In the genomic region with DNA sequence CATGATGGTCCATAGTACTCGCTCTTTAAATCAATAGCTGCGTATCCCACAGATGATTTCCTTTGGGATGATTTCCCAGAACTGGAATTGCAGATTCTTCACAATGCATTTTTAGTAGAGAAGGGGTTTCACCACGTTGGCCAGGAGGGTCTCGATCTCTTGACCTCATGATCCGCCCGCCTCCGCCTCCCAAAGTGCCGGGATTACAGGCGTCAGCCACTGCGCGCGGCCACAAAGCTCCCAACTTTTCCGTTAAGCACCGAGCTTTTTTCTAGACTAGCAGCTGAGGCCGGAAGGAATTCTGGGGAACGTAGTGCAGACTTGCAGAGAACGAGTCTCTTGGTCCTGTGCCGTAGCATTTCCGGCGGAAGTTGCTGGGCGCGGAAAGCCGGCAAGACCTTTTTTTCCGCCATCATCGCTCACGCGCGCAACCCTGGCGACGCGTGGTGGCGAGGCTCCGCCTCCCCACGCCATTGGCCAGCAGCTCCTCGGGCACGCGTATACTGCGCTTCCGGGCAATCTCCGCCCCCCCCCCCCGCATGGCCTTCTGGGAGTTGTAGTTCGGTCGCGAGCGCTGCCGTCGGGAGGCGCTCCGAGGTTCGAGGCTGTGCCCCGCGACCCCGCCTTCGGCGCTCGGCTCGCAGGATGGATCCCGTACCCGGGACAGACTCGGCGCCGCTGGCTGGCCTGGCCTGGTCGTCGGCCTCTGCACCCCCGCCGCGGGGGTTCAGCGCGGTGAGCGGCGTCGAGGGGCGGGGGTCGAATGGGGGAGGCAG, we compare ENCODE assay signal across 1 cellular context.
TF ChIP-seq lines count a peak whose summit lies in the region.

A gene (plus strand): TSS at position 557 of the 776 bp plus-strand sequence. CDS start 89 bp downstream, at position 646.

TF ChIP-seq in HepG2, 621 proteins besides CTCF, POLR2A, EP300 and RAD21 (continued from another document and continues in another):
- TF ChIP-seq, protein P1, sequence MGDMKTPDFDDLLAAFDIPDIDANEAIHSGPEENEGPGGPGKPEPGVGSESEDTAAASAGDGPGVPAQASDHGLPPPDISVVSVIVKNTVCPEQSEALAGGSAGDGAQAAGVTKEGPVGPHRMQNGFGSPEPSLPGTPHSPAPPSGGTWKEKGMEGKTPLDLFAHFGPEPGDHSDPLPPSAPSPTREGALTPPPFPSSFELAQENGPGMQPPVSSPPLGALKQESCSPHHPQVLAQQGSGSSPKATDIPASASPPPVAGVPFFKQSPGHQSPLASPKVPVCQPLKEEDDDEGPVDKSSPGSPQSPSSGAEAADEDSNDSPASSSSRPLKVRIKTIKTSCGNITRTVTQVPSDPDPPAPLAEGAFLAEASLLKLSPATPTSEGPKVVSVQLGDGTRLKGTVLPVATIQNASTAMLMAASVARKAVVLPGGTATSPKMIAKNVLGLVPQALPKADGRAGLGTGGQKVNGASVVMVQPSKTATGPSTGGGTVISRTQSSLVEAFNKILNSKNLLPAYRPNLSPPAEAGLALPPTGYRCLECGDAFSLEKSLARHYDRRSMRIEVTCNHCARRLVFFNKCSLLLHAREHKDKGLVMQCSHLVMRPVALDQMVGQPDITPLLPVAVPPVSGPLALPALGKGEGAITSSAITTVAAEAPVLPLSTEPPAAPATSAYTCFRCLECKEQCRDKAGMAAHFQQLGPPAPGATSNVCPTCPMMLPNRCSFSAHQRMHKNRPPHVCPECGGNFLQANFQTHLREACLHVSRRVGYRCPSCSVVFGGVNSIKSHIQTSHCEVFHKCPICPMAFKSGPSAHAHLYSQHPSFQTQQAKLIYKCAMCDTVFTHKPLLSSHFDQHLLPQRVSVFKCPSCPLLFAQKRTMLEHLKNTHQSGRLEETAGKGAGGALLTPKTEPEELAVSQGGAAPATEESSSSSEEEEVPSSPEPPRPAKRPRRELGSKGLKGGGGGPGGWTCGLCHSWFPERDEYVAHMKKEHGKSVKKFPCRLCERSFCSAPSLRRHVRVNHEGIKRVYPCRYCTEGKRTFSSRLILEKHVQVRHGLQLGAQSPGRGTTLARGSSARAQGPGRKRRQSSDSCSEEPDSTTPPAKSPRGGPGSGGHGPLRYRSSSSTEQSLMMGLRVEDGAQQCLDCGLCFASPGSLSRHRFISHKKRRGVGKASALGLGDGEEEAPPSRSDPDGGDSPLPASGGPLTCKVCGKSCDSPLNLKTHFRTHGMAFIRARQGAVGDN (CRISPR knock-in tag; IDR thresholded peaks at IDR 0.05), result peak; percentile 81
- TF ChIP-seq ZSCAN12 (CRISPR knock-in tag; IDR thresholded peaks at IDR 0.05) (no peak), JUND (CRISPR knock-in tag; IDR thresholded peaks at IDR 0.05) (no peak), ZNF451 (CRISPR knock-in tag; IDR thresholded peaks at IDR 0.05) (0 out of 2 replicates have a peak, but pooled peaks have one; percentile 22), CCAR2 (optimal IDR thresholded peaks at IDR 0.05; ENCODE audit: low read depth, low read length) (no peak), YEATS2 (CRISPR knock-in tag; IDR thresholded peaks at IDR 0.05; ENCODE audit: borderline replicate concordance) (peak; percentile 86; the same call in 1 of the 2 replicates), PTBP1 (IDR thresholded peaks at IDR 0.05; ENCODE audit: low read depth, low read length, poor library complexity, severe bottlenecking) (no peak), NCOA2 (CRISPR knock-in tag; IDR thresholded peaks at IDR 0.05) (no peak), ZNF143 (CRISPR knock-in tag; IDR thresholded peaks at IDR 0.05) (peak; percentile 96), TCF7 (IDR thresholded peaks at IDR 0.05; ENCODE audit: low read depth) (no peak), RCOR2 (CRISPR knock-in tag; IDR thresholded peaks at IDR 0.05) (peak; percentile 28; the same call in 1 of the 2 replicates), PRMT3 (CRISPR knock-in tag; IDR thresholded peaks at IDR 0.05; ENCODE audit: borderline replicate concordance, low read depth) (no peak), ZNF367 (CRISPR knock-in tag; IDR thresholded peaks at IDR 0.05; ENCODE audit: borderline replicate concordance) (peak; percentile 69; the same call in 1 of the 2 replicates), ARNT (IDR thresholded peaks at IDR 0.05) (no peak), MXD4 (CRISPR knock-in tag; IDR thresholded peaks at IDR 0.05) (0 out of 2 replicates have a peak, but pooled peaks have one; percentile 25), ERF (CRISPR knock-in tag; IDR thresholded peaks at IDR 0.05) (peak; percentile 85), ZNF501 (CRISPR knock-in tag; IDR thresholded peaks at IDR 0.05) (peak; percentile 79), CBFB (CRISPR knock-in tag; IDR thresholded peaks at IDR 0.05) (no peak), HES4 (CRISPR knock-in tag; IDR thresholded peaks at IDR 0.05; ENCODE audit: borderline replicate concordance) (no peak), SOX13 (IDR thresholded peaks at IDR 0.05) (no peak), SOX13 (CRISPR knock-in tag; conservative IDR thresholded peaks at IDR 0.05 in 1 of 2, IDR thresholded peaks at IDR 0.05 in 1 of 2) (no peak), ZNF282 (IDR thresholded peaks at IDR 0.05; ENCODE audit: partially characterized antibody) (no peak), SIN3A (IDR thresholded peaks at IDR 0.05; ENCODE audit: borderline replicate concordance, low read depth, low read length) (no peak), CC2D1A (CRISPR knock-in tag; IDR thresholded peaks at IDR 0.05) (no peak), MIER3 (CRISPR knock-in tag; IDR thresholded peaks at IDR 0.05; ENCODE audit: borderline replicate concordance) (peak; percentile 69; the same call in 1 of the 2 replicates), RNF2 (conservative IDR thresholded peaks at IDR 0.05; ENCODE audit: low read depth) (no peak), WIZ (CRISPR knock-in tag; IDR thresholded peaks at IDR 0.05) (no peak), MBD4 (IDR thresholded peaks at IDR 0.05; ENCODE audit: borderline replicate concordance, low read length) (no peak)
- TF ChIP-seq, protein P2, sequence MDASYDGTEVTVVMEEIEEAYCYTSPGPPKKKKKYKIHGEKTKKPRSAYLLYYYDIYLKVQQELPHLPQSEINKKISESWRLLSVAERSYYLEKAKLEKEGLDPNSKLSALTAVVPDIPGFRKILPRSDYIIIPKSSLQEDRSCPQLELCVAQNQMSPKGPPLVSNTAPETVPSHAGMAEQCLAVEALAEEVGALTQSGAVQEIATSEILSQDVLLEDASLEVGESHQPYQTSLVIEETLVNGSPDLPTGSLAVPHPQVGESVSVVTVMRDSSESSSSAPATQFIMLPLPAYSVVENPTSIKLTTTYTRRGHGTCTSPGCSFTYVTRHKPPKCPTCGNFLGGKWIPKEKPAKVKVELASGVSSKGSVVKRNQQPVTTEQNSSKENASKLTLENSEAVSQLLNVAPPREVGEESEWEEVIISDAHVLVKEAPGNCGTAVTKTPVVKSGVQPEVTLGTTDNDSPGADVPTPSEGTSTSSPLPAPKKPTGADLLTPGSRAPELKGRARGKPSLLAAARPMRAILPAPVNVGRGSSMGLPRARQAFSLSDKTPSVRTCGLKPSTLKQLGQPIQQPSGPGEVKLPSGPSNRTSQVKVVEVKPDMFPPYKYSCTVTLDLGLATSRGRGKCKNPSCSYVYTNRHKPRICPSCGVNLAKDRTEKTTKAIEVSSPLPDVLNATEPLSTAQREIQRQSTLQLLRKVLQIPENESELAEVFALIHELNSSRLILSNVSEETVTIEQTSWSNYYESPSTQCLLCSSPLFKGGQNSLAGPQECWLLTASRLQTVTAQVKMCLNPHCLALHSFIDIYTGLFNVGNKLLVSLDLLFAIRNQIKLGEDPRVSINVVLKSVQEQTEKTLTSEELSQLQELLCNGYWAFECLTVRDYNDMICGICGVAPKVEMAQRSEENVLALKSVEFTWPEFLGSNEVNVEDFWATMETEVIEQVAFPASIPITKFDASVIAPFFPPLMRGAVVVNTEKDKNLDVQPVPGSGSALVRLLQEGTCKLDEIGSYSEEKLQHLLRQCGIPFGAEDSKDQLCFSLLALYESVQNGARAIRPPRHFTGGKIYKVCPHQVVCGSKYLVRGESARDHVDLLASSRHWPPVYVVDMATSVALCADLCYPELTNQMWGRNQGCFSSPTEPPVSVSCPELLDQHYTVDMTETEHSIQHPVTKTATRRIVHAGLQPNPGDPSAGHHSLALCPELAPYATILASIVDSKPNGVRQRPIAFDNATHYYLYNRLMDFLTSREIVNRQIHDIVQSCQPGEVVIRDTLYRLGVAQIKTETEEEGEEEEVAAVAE (CRISPR knock-in tag; IDR thresholded peaks at IDR 0.05; ENCODE audit: borderline replicate concordance), result peak; percentile 55; the same call in 1 of the 2 replicates
- TF ChIP-seq, protein P3, sequence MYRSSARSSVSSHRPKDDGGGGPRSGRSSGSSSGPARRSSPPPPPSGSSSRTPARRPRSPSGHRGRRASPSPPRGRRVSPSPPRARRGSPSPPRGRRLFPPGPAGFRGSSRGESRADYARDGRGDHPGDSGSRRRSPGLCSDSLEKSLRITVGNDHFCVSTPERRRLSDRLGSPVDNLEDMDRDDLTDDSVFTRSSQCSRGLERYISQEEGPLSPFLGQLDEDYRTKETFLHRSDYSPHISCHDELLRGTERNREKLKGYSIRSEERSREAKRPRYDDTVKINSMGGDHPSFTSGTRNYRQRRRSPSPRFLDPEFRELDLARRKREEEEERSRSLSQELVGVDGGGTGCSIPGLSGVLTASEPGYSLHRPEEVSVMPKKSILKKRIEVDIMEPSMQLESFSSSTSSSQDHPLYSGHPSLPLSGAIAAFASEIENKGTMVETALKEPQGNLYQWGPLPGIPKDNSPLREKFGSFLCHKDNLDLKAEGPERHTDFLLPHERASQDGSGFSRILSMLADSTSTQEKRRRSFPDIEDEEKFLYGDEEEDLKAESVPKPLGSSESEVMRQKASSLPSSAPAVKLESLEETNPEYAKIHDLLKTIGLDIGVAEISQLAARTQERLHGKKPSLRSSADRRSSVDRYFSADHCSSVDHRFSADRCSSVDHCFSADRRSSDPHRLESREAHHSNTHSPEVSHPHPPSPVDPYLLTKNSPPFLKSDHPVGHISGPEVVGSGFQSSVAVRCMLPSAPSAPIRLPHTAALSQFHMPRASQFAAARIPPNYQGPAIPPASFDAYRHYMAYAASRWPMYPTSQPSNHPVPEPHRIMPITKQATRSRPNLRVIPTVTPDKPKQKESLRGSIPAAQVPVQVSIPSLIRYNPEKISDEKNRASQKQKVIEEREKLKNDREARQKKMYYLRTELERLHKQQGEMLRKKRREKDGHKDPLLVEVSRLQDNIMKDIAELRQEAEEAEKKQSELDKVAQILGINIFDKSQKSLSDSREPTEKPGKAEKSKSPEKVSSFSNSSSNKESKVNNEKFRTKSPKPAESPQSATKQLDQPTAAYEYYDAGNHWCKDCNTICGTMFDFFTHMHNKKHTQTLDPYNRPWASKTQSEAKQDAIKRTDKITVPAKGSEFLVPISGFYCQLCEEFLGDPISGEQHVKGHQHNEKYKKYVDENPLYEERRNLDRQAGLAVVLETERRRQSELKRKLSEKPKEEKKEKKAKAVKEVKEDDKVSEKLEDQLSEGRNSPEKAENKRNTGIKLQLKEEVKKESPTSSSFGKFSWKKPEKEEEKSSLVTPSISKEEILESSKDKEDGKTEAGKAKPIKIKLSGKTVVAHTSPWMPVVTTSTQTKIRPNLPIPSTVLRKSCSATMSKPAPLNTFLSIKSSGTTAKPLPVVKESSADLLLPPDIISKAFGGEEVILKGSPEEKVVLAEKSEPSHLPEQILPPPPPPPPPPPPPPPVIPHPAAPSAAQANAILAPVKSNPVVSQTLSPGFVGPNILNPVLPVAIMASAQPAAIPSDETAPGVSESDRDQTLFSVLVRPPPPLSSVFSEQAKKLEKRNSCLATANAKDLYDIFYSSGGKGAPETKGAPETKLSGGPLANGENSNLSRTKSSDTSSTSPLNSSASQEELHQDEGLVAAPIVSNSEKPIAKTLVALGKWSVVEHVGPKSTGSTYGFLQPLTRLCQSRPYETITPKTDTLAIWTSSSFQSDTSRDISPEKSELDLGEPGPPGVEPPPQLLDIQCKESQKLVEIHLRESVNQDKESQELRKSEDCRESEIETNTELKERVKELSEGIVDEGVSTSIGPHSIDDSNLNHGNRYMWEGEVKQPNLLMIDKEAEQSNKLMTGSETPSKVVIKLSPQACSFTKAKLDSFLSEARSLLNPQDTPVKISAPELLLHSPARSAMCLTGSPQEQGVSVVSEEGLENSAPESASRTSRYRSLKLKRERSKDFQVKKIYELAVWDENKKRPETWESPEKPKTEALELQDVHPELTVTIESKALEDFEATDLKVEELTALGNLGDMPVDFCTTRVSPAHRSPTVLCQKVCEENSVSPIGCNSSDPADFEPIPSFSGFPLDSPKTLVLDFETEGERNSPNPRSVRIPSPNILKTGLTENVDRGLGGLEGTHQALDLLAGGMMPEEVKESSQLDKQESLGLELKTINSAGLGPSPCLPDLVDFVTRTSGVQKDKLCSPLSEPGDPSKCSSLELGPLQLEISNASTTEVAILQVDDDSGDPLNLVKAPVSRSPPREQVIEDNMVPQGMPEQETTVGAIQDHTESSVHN (CRISPR knock-in tag; IDR thresholded peaks at IDR 0.05), result no peak
- TF ChIP-seq, protein P4, sequence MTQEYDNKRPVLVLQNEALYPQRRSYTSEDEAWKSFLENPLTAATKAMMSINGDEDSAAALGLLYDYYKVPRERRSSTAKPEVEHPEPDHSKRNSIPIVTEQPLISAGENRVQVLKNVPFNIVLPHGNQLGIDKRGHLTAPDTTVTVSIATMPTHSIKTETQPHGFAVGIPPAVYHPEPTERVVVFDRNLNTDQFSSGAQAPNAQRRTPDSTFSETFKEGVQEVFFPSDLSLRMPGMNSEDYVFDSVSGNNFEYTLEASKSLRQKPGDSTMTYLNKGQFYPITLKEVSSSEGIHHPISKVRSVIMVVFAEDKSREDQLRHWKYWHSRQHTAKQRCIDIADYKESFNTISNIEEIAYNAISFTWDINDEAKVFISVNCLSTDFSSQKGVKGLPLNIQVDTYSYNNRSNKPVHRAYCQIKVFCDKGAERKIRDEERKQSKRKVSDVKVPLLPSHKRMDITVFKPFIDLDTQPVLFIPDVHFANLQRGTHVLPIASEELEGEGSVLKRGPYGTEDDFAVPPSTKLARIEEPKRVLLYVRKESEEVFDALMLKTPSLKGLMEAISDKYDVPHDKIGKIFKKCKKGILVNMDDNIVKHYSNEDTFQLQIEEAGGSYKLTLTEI (CRISPR knock-in tag; conservative IDR thresholded peaks at IDR 0.05), result no peak
- TF ChIP-seq, protein P5, sequence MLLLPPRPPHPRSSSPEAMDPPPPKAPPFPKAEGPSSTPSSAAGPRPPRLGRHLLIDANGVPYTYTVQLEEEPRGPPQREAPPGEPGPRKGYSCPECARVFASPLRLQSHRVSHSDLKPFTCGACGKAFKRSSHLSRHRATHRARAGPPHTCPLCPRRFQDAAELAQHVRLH (CRISPR knock-in tag; IDR thresholded peaks at IDR 0.05; ENCODE audit: borderline replicate concordance, low read depth), result peak; percentile 96; the same call in 1 of the 2 replicates
- TF ChIP-seq, protein P6, sequence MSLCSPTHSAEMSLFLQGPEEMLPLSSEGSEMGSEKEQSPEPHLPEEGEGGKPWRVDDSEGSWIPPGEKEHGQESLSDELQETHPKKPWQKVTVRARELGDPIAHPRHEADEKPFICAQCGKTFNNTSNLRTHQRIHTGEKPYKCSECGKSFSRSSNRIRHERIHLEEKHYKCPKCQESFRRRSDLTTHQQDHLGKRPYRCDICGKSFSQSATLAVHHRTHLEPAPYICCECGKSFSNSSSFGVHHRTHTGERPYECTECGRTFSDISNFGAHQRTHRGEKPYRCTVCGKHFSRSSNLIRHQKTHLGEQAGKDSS (CRISPR knock-in tag; IDR thresholded peaks at IDR 0.05; ENCODE audit: borderline replicate concordance, low read depth), result peak; percentile 25
- TF ChIP-seq, protein P7, sequence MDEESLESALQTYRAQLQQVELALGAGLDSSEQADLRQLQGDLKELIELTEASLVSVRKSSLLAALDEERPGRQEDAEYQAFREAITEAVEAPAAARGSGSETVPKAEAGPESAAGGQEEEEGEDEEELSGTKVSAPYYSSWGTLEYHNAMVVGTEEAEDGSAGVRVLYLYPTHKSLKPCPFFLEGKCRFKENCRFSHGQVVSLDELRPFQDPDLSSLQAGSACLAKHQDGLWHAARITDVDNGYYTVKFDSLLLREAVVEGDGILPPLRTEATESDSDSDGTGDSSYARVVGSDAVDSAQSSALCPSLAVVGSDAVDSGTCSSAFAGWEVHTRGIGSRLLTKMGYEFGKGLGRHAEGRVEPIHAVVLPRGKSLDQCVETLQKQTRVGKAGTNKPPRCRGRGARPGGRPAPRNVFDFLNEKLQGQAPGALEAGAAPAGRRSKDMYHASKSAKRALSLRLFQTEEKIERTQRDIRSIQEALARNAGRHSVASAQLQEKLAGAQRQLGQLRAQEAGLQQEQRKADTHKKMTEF (CRISPR knock-in tag; IDR thresholded peaks at IDR 0.05), result peak; percentile 77
